In genomic region chr3:69823710-69824109, GRCh38 we compare ENCODE assay signal across 20 cellular contexts.
DNase-seq lines count a peak whose midpoint lies in the region; ATAC-seq and TF ChIP-seq lines count a peak whose summit lies in the region.
"Had no signal": no experiment of that assay in that cellular context is flagged by ENCODE, and none has a peak within 500 bp of the region (broad histone marks: within the 10 kb centered on the region; RNA-seq: fewer than 3 reads in every experiment).

No MANE protein-coding gene starts in this region.

- no peak overlapping the region for H3K4me3 Mint-ChIP-seq in activated naive CD8-positive, alpha-beta T cell treated with anti-CD3 and anti-CD28 coated beads, Interleukin-2, amount 50 U/mL, for 24 hours

- H3K4me3 ChIP-seq in brain microvascular endothelial cell (ENCODE audit: low read depth, low read length), result no peak overlapping the region
- H3K4me3 ChIP-seq: A549, PC-9, SK-N-MC had no signal

- H3K27me3 ChIP-seq in brain microvascular endothelial cell (replicated peaks), result no peaks in the 10 kb centered on the region

- H3K36me3 ChIP-seq in brain microvascular endothelial cell (replicated peaks), result no peaks in the 10 kb centered on the region

- in situ Hi-C loops in brain microvascular endothelial cell (cut with HindIII; ENCODE audit: low pct_ligation_motif_present, low sequenced_read_pairs), result no loop called here

- no peaks in the 10 kb centered on the region for H3K36me3 Mint-ChIP-seq in activated naive CD8-positive, alpha-beta T cell treated with anti-CD3 and anti-CD28 coated beads, Interleukin-2, amount 50 U/mL, for 24 hours (ENCODE audit: low read depth)

- H3K9me3 Mint-ChIP-seq in activated naive CD8-positive, alpha-beta T cell treated with anti-CD3 and anti-CD28 coated beads, Interleukin-2, amount 50 U/mL, for 24 hours, result no peaks in the 10 kb centered on the region

- peaks cover 2% of the 10 kb centered on the region for H3K27me3 Mint-ChIP-seq in activated naive CD8-positive, alpha-beta T cell treated with anti-CD3 and anti-CD28 coated beads, Interleukin-2, amount 50 U/mL, for 24 hours

- no peak overlapping the region for H3K27ac Mint-ChIP-seq in activated naive CD8-positive, alpha-beta T cell treated with anti-CD3 and anti-CD28 coated beads, Interleukin-2, amount 50 U/mL, for 24 hours

- DNase-seq in COLO829 (ENCODE audit: low spot score), result peak; percentile 77
- DNase-seq in HS-5 (ENCODE audit: low read depth), result peak; percentile 16
- peak; percentile 2 for DNase-seq in brain microvascular endothelial cell
- peak; percentile 57 for DNase-seq in kidney tubule cell (ENCODE audit: low spot score)
- no peak for DNase-seq in H4 (ENCODE audit: low spot score)
- no peak for DNase-seq in C1 segment of cervical spinal cord (lab: John Stamatoyannopoulos, UW)
- DNase-seq in activated naive CD8-positive, alpha-beta T cell treated with anti-CD3 and anti-CD28 coated beads, Interleukin-2, amount 50 U/mL, for 24 hours, result no peak
- DNase-seq: DMS 273 treated with DMSO at 0.1 percent for 48 hours, KBM-7, NCI-H1092, NCI-H146, NCI-H2081 treated with DMSO at 0.1 percent for 48 hours, NCI-H510A, NCI-H774, PC-9 had no signal

- ATAC-seq in HG02840 (IDR thresholded peaks at IDR 0.05; ENCODE audit: low FRiP score, unreplicated experiment), result no peak
- no peak for ATAC-seq in activated naive CD8-positive, alpha-beta T cell treated with anti-CD3 and anti-CD28 coated beads, Interleukin-2, amount 50 U/mL, for 24 hours
- ATAC-seq: A549, HCT116 had no signal

- no peaks in the 10 kb centered on the region for H3K4me1 Mint-ChIP-seq in activated naive CD8-positive, alpha-beta T cell treated with anti-CD3 and anti-CD28 coated beads, Interleukin-2, amount 50 U/mL, for 24 hours

- H3K27ac ChIP-seq in brain microvascular endothelial cell, result no peak overlapping the region
- H3K27ac ChIP-seq: A549, C4-2B, PC-9, SK-N-MC had no signal

- TF ChIP-seq CTCF in brain microvascular endothelial cell (IDR thresholded peaks at IDR 0.05; ENCODE audit: low read depth, low read length, missing control alignments), result no peak

Comparison
In these comparisons a context has a peak if more than half of its experiments do, and no peak if none do; other contexts are left out.
1. DNase-seq: peak in COLO829 (single experiment), HS-5 (single experiment), brain microvascular endothelial cell (single experiment) and kidney tubule cell (single experiment); none in H4 (single experiment), C1 segment of cervical spinal cord (0 of 14) and activated naive CD8-positive, alpha-beta T cell treated with anti-CD3 and anti-CD28 coated beads, Interleukin-2, amount 50 U/mL, for 24 hours (single experiment).